In genomic region chr6:96878101-96878500, GRCh38 we compare ENCODE assay signal across 30 cellular contexts. TPM values are rescaled to one million over a fixed set of nuclear protein-coding genes. Genes with fewer than 3 reads are reported as not detected.
DNase-seq lines count a peak whose midpoint lies in the region; ATAC-seq and TF ChIP-seq lines count a peak whose summit lies in the region.
"Had no signal": no experiment of that assay in that cellular context is flagged by ENCODE, and none has a peak within 500 bp of the region (broad histone marks: within the 10 kb centered on the region; RNA-seq: fewer than 3 reads in every experiment).

No MANE protein-coding gene starts in this region.

- intact Hi-C loops in naive thymus-derived CD4-positive, alpha-beta T cell (cut with micrococcal nuclease): no loop called here

- ATAC-seq in naive thymus-derived CD4-positive, alpha-beta T cell: no peak
- ATAC-seq: A549; activated T-helper 17 cell treated with anti-CD3 and anti-CD28 coated beads, Interleukin-2, amount 50 U/mL, for 72 hours; effector memory CD8-positive, alpha-beta T cell; HepG2; left cardiac atrium; sciatic nerve had no signal

- H3K36me3 ChIP-seq in naive thymus-derived CD4-positive, alpha-beta T cell (ENCODE audit: control insufficient read depth in 2 of 3, insufficient read depth in 3 of 3, low read length in 3 of 3): no peaks in the 10 kb centered on the region
- H3K36me3 ChIP-seq: BLaER1, SJSA1 had no signal

- H3K4me1 Mint-ChIP-seq in HFFc6 (ENCODE audit: low read depth): 0 out of 2 replicates have a peak, but pooled peaks cover 10% of the 10 kb centered on the region
- H3K4me1 Mint-ChIP-seq in naive thymus-derived CD4-positive, alpha-beta T cell: no peaks in the 10 kb centered on the region
- H3K4me1 Mint-ChIP-seq: activated T-helper 17 cell treated with anti-CD3 and anti-CD28 coated beads, Interleukin-2, amount 50 U/mL, for 72 hours had no signal

- no peaks in the 10 kb centered on the region for H3K27me3 ChIP-seq in naive thymus-derived CD4-positive, alpha-beta T cell (ENCODE audit: control insufficient read depth in 2 of 2, insufficient read depth in 2 of 2, low read length in 2 of 2)
- H3K27me3 ChIP-seq: BLaER1, SJSA1, testis had no signal

- CTCF ChIA-PET in naive thymus-derived CD4-positive, alpha-beta T cell (lab: Charles Lee): no interaction called here

- no peak overlapping the region for H3K4me3 Mint-ChIP-seq in HFFc6
- H3K4me3 Mint-ChIP-seq in naive thymus-derived CD4-positive, alpha-beta T cell: no peak overlapping the region
- H3K4me3 Mint-ChIP-seq: activated CD4-positive, alpha-beta memory T cell treated with anti-CD3 and anti-CD28 coated beads for 36 hours; activated T-helper 17 cell treated with anti-CD3 and anti-CD28 coated beads, Interleukin-2, amount 50 U/mL, for 72 hours; effector memory CD8-positive, alpha-beta T cell had no signal

- H3K9me3 ChIP-seq in naive thymus-derived CD4-positive, alpha-beta T cell (ENCODE audit: control insufficient read depth in 2 of 3, low read length in 3 of 3): no peaks in the 10 kb centered on the region
- H3K9me3 ChIP-seq: A549, BLaER1, SJSA1, testis had no signal

- H3K4me3 ChIP-seq in AG10803 (ENCODE audit: low read length): no peak overlapping the region
- no peak overlapping the region for H3K4me3 ChIP-seq in naive thymus-derived CD4-positive, alpha-beta T cell (ENCODE audit: low read length)
- H3K4me3 ChIP-seq: A549, BLaER1, SJSA1, testis had no signal

- H3K27ac Mint-ChIP-seq in HFFc6: no peak overlapping the region
- H3K27ac Mint-ChIP-seq in naive thymus-derived CD4-positive, alpha-beta T cell: no peak overlapping the region
- H3K27ac Mint-ChIP-seq: activated CD4-positive, alpha-beta memory T cell treated with anti-CD3 and anti-CD28 coated beads for 36 hours; activated T-helper 17 cell treated with anti-CD3 and anti-CD28 coated beads, Interleukin-2, amount 50 U/mL, for 72 hours; effector memory CD8-positive, alpha-beta T cell had no signal

- peaks cover 5% of the 10 kb centered on the region for H3K27me3 Mint-ChIP-seq in HFFc6 (ENCODE audit: insufficient read depth)
- peaks cover 0 to 3% (median 0%) of the 10 kb centered on the region in 5 donors for H3K27me3 Mint-ChIP-seq in naive thymus-derived CD4-positive, alpha-beta T cell
- H3K27me3 Mint-ChIP-seq: activated CD4-positive, alpha-beta memory T cell treated with anti-CD3 and anti-CD28 coated beads for 36 hours; activated T-helper 17 cell treated with anti-CD3 and anti-CD28 coated beads, Interleukin-2, amount 50 U/mL, for 72 hours had no signal

- H3K36me3 Mint-ChIP-seq in HFFc6 (ENCODE audit: low read depth): no peaks in the 10 kb centered on the region
- H3K36me3 Mint-ChIP-seq in naive thymus-derived CD4-positive, alpha-beta T cell: no peaks in the 10 kb centered on the region
- H3K36me3 Mint-ChIP-seq: activated CD4-positive, alpha-beta memory T cell treated with anti-CD3 and anti-CD28 coated beads for 36 hours had no signal

- TF ChIP-seq CTCF in AG10803 (conservative IDR thresholded peaks at IDR 0.05; ENCODE audit: low read length) (no peak), HFFc6 (IDR thresholded peaks at IDR 0.05) (no peak)

- H3K9me3 Mint-ChIP-seq in HFFc6: no peaks in the 10 kb centered on the region
- H3K9me3 Mint-ChIP-seq in naive thymus-derived CD4-positive, alpha-beta T cell: no peaks in the 10 kb centered on the region
- H3K9me3 Mint-ChIP-seq: activated CD4-positive, alpha-beta memory T cell treated with anti-CD3 and anti-CD28 coated beads for 36 hours; activated T-helper 17 cell treated with anti-CD3 and anti-CD28 coated beads, Interleukin-2, amount 50 U/mL, for 72 hours; effector memory CD8-positive, alpha-beta T cell had no signal

- POLR2A ChIA-PET in naive thymus-derived CD4-positive, alpha-beta T cell (lab: Charles Lee): no interaction called here

- DNase-seq in AG10803 (ENCODE audit: low read depth): peak; percentile 7
- DNase-seq in HFFc6: peak; percentile 35
- peak; percentile 2 for DNase-seq in astrocyte of the hippocampus (ENCODE audit: low read depth, low spot score)
- peak; percentile 11 for DNase-seq in renal cortical epithelial cell (ENCODE audit: low read depth)
- DNase-seq in naive thymus-derived CD4-positive, alpha-beta T cell: no peak
- no peak for DNase-seq in NCI-H1105 (lab: John Stamatoyannopoulos, UW)
- DNase-seq in stimulated activated CD4-positive, alpha-beta T cell treated with anti-CD3 and anti-CD28 coated beads, Interleukin-15, amount 100 ng/mL, for 24 hours: no peak
- no peak for DNase-seq in NCI-H524 (lab: John Stamatoyannopoulos, UW)
- DNase-seq: activated CD4-positive, alpha-beta memory T cell treated with anti-CD3 and anti-CD28 coated beads for 36 hours; activated naive CD4-positive, alpha-beta T cell treated with anti-CD3 and anti-CD28 coated beads, Interleukin-2, amount 50 U/mL, for 16 hours; anterior cingulate cortex; cortex of kidney; DMS53; effector memory CD8-positive, alpha-beta T cell; erythroblast; foreskin fibroblast; GF-D8; Kasumi-1; left cardiac atrium; NCI-H1694 treated with DMSO at 0.1 percent for 48 hours; NCI-H526; stimulated activated naive CD4-positive, alpha-beta T cell; testis had no signal

- no peaks in the 10 kb centered on the region for H3K4me1 ChIP-seq in naive thymus-derived CD4-positive, alpha-beta T cell (ENCODE audit: control insufficient read depth in 2 of 2, insufficient read depth in 2 of 2, low read length in 2 of 2)
- H3K4me1 ChIP-seq: A549, BLaER1, testis had no signal

- H3K27ac ChIP-seq in naive thymus-derived CD4-positive, alpha-beta T cell (ENCODE audit: low read depth, low read length): no peak overlapping the region
- H3K27ac ChIP-seq: A549, BLaER1, SJSA1, testis had no signal

RNA-seq across cellular contexts. Expression of gene NDUFAF4, which starts 19.6 kb away (rescaled TPM):
- 10 to 100 TPM; 30.2 to 41.5 (median 34.6) TPM for total RNA-seq in HFFc6 (2021; fragmentation: NEBNext Ultra II Directional; extraction: Animal tissue kit (Norgen Biotek cat#: 25700))
- total RNA-seq in renal cortical epithelial cell: 19.7 and 20.0 TPM in 2 replicates
- 10 to 100 TPM; 25.1 to 34.2 (median 28.4) TPM for total RNA-seq in naive thymus-derived CD4-positive, alpha-beta T cell
- polyA plus RNA-seq in naive thymus-derived CD4-positive, alpha-beta T cell: 10 to 100 TPM; 65.6 to 75.6 TPM

RNA-seq across cellular contexts. Expression of gene GPR63, which starts 40.8 kb away (rescaled TPM):
- 1 to 10 TPM; 1.4 to 2.5 (median 2.1) TPM for total RNA-seq in HFFc6 (2021; fragmentation: NEBNext Ultra II Directional; extraction: Animal tissue kit (Norgen Biotek cat#: 25700))
- total RNA-seq in renal cortical epithelial cell: 1.2 and 1.9 TPM in 2 replicates
- total RNA-seq in naive thymus-derived CD4-positive, alpha-beta T cell: 1 to 10 TPM in 1 of 5 experiments, under 1 TPM in 4; 0.24 to 3.1 (median 0.37) TPM
- under 1 TPM in 1 of 2 donors, not detected in 1; 0.20 TPM for polyA plus RNA-seq in naive thymus-derived CD4-positive, alpha-beta T cell

RNA-seq across cellular contexts. Expression of gene KLHL32, which starts 46.4 kb away (rescaled TPM):
- total RNA-seq in HFFc6 (2021; fragmentation: NEBNext Ultra II Directional; extraction: Animal tissue kit (Norgen Biotek cat#: 25700)): not detected
- total RNA-seq in renal cortical epithelial cell: under 0.01 and 0.10 TPM in 2 replicates
- 1 to 10 TPM in 4 of 5 experiments, under 1 TPM in 1; 0.63 to 5.6 (median 1.6) TPM for total RNA-seq in naive thymus-derived CD4-positive, alpha-beta T cell
- 1 to 10 TPM; 2.9 TPM for polyA plus RNA-seq in naive thymus-derived CD4-positive, alpha-beta T cell
- total RNA-seq: posterior vena cava had no signal

Comparison
In these comparisons a context has a peak if more than half of its experiments do, and no peak if none do; other contexts are left out.
1. DNase-seq: peak in AG10803 (single experiment), HFFc6 (single experiment), astrocyte of the hippocampus (single experiment) and renal cortical epithelial cell (single experiment); none in naive thymus-derived CD4-positive, alpha-beta T cell (0 of 9), NCI-H1105 (single experiment), stimulated activated CD4-positive, alpha-beta T cell treated with anti-CD3 and anti-CD28 coated beads, Interleukin-15, amount 100 ng/mL, for 24 hours (single experiment) and NCI-H524 (0 of 2).